10 cellular contexts compared by ENCODE assay signal in genomic region chr6:158894192-158894591, GRCh38.
A peak's percentile ranks its signal among the peaks of the same experiment; 100 is the strongest.
DNase-seq lines count a peak whose midpoint lies in the region; ATAC-seq, FAIRE-seq and TF ChIP-seq lines count a peak whose summit lies in the region.
"Had no signal": no experiment of that assay in that cellular context is flagged by ENCODE, and none has a peak within 500 bp of the region (broad histone marks: within the 10 kb centered on the region; RNA-seq: fewer than 3 reads in every experiment).

No MANE protein-coding gene starts in this region.

- no peaks in the 10 kb centered on the region for H3K36me3 ChIP-seq in H1 (ENCODE audit: control insufficient read depth in 2 of 4, insufficient read depth in 4 of 4, low read length in 3 of 4)
- H3K36me3 ChIP-seq in CD8-positive, alpha-beta memory T cell (ENCODE audit: insufficient read depth, low read length): no peaks in the 10 kb centered on the region

- no peak overlapping the region for H2AFZ ChIP-seq in H1 (ENCODE audit: low read length)

- 45% methylated on average over 4 of the region's 4 CpGs; no CpG with 5 or more reads in 1 of the 2 experiments for WGBS in H1 (ENCODE audit: extremely low coverage in 1 of 2, insufficient coverage in 1 of 2, insufficient read length in 1 of 2, insufficient replicate concordance in 2 of 2, low coverage in 1 of 2, low lambda C conversion rate in 2 of 2, missing lambda C conversion rate in 1 of 2), 2 experiments

- no TSS peak for BruUV-seq in Calu3 (replicated peaks; lab: Mats Ljungman, UMichigan)

- no peak overlapping the region for H4K91ac ChIP-seq in H1 (replicated peaks; ENCODE audit: insufficient read length, low read length)

- peak overlapping the region; percentile 90; the same call in 1 of the 2 replicates for H2BK12ac ChIP-seq in H1 (ENCODE audit: low read depth, low read length)

- H2BK15ac ChIP-seq in H1 (ENCODE audit: low read length): no peak overlapping the region

- no peak overlapping the region for H3K9ac ChIP-seq in H1 (replicated peaks in 1 of 4; ENCODE audit: extremely low read depth in 1 of 4, low read depth in 3 of 4, low read length in 3 of 4)

- H3K36me3 Mint-ChIP-seq in Calu3 (ENCODE audit: insufficient read depth, unreplicated experiment) (no peaks in the 10 kb centered on the region), mesothelial cell of epicardium (no peaks in the 10 kb centered on the region)
- H3K36me3 Mint-ChIP-seq in CD8-positive, alpha-beta memory T cell: no peaks in the 10 kb centered on the region

- no peaks in the 10 kb centered on the region for H3K27me3 ChIP-seq in H1 (replicated peaks in 1 of 4; ENCODE audit: control insufficient read depth in 3 of 4, extremely low read depth in 1 of 4, insufficient read depth in 3 of 4, low read length in 3 of 4)
- no peaks in the 10 kb centered on the region for H3K27me3 ChIP-seq in CD8-positive, alpha-beta memory T cell (ENCODE audit: insufficient read depth, low read length, poor library complexity, severe bottlenecking)

- H2BK5ac ChIP-seq in H1 (ENCODE audit: low read depth, low read length): peak overlapping the region; percentile 66; the same call in 1 of the 2 replicates

- peaks cover 0 to 11% (median 0%) of the 10 kb centered on the region in 4 experiments; a peak in 3 of 7 replicates for H3K4me1 ChIP-seq in H1 (replicated peaks in 1 of 4; ENCODE audit: control insufficient read depth in 3 of 4, insufficient read depth in 4 of 4, low read length in 3 of 4)
- no peaks in the 10 kb centered on the region for H3K4me1 ChIP-seq in CD8-positive, alpha-beta memory T cell (ENCODE audit: insufficient read depth, low read length)

- H3K79me1 ChIP-seq in H1 (ENCODE audit: low read depth, low read length): no peaks in the 10 kb centered on the region

- 0 out of 2 replicates have a peak overlapping the region, but pooled peaks have one; percentile 63 for H2BK20ac ChIP-seq in H1 (ENCODE audit: low read length)

- H3K27ac ChIP-seq in H1 (ENCODE audit: low read depth, low read length): peak overlapping the region; percentile 29; the same call in 1 of the 2 replicates
- no peak overlapping the region for H3K27ac ChIP-seq in CD8-positive, alpha-beta memory T cell (ENCODE audit: low read depth, low read length)

- H4K20me1 ChIP-seq in H1 (replicated peaks in 1 of 2; ENCODE audit: control insufficient read depth in 1 of 2, insufficient read depth in 2 of 2, low read length in 2 of 2): no peaks in the 10 kb centered on the region

- no peaks in the 10 kb centered on the region for H3K23me2 ChIP-seq in H1 (ENCODE audit: low read depth, low read length)

- H3K23ac ChIP-seq in H1 (ENCODE audit: insufficient read length): no peak overlapping the region

- H3K27ac Mint-ChIP-seq in Calu3 (ENCODE audit: unreplicated experiment) (peak overlapping the region; percentile 71), mesothelial cell of epicardium (peak overlapping the region; percentile 97)
- no peak overlapping the region for H3K27ac Mint-ChIP-seq in CD8-positive, alpha-beta memory T cell

- no peak for TF ChIP-seq CTCF in Calu3 (IDR thresholded peaks at IDR 0.05; ENCODE audit: unreplicated experiment)
- TF ChIP-seq CTCF in H1 (IDR thresholded peaks at IDR 0.05; ENCODE audit: control extremely low read depth in 1 of 3, insufficient read depth in 1 of 3, low read depth in 1 of 3, low read length in 3 of 3): no peak
- TF ChIP-seq CTCF in mesothelial cell of epicardium (IDR thresholded peaks at IDR 0.05; ENCODE audit: unreplicated experiment): no peak

- peaks cover 6% of the 10 kb centered on the region for H3K4me1 Mint-ChIP-seq in Calu3 (ENCODE audit: low read depth, unreplicated experiment)
- H3K4me1 Mint-ChIP-seq in mesothelial cell of epicardium: peaks cover 30% of the 10 kb centered on the region
- no peaks in the 10 kb centered on the region for H3K4me1 Mint-ChIP-seq in CD8-positive, alpha-beta memory T cell

- TF ChIP-seq RAD21 in H1 (IDR thresholded peaks at IDR 0.05 in 1 of 2, conservative IDR thresholded peaks at IDR 0.05 in 1 of 2; ENCODE audit: low read depth in 2 of 2, low read length in 2 of 2): no peak

- H3K9me3 Mint-ChIP-seq in Calu3 (ENCODE audit: low read depth, unreplicated experiment) (no peaks in the 10 kb centered on the region), mesothelial cell of epicardium (no peaks in the 10 kb centered on the region)
- H3K9me3 Mint-ChIP-seq in CD8-positive, alpha-beta memory T cell: no peaks in the 10 kb centered on the region

- peak; percentile 55 for DNase-seq in Calu3
- DNase-seq in M059J (ENCODE audit: low read depth): peak; percentile 88
- DNase-seq in H1 (ENCODE audit: low read depth in 1 of 2, low spot score in 2 of 2): no peak
- DNase-seq in mesothelial cell of epicardium (ENCODE audit: low spot score in 2 of 2, unreplicated experiment in 2 of 2): no peak
- no peak for DNase-seq in CD8-positive, alpha-beta memory T cell
- DNase-seq: activated T-cell treated with anti-CD3 and anti-CD28 coated beads for 4 hours, T-helper 1 cell had no signal

- no peak for TF ChIP-seq POLR2A in H1 (IDR thresholded peaks at IDR 0.05; ENCODE audit: control extremely low read depth in 1 of 2, low read depth in 2 of 2, low read length in 2 of 2)

- peak overlapping the region; percentile 80 for H4K5ac ChIP-seq in H1 (ENCODE audit: insufficient read length, low read depth, low read length)

- CTCF ChIA-PET in Calu3 (lab: Charles Lee) (no interaction called here), H1 (lab: Charles Lee; ENCODE audit: partially characterized antibody) (interaction anchor here (0.9 to 1.1 kb wide), 2 partner anchors 10 to 28 kb away, joined by 3 to 4 read pairs; no protein-coding TSS in a partner anchor)
- CTCF ChIA-PET in CD8-positive, alpha-beta memory T cell (lab: Charles Lee): no interaction called here

- peak overlapping the region; percentile 79; the same call in 1 of the 2 replicates for H2AK5ac ChIP-seq in H1 (ENCODE audit: low read depth, low read length)

- H3K56ac ChIP-seq in H1 (replicated peaks; ENCODE audit: insufficient read length, low read depth, low read length): no peak overlapping the region

- H3K27me3 Mint-ChIP-seq in Calu3 (ENCODE audit: unreplicated experiment): no peaks in the 10 kb centered on the region
- H3K27me3 Mint-ChIP-seq in mesothelial cell of epicardium (ENCODE audit: low read depth): no peaks in the 10 kb centered on the region
- peaks cover 0 to 2% of the 10 kb centered on the region in 2 donors for H3K27me3 Mint-ChIP-seq in CD8-positive, alpha-beta memory T cell

- POLR2A ChIA-PET in H1 (lab: Charles Lee; ENCODE audit: partially characterized antibody): interaction anchor here (0.7 to 3.0 kb wide), 2 partner anchors 16 to 239 kb away, joined by 3 to 12 read pairs; no protein-coding TSS in a partner anchor
- POLR2A ChIA-PET in CD8-positive, alpha-beta memory T cell (lab: Charles Lee): no interaction called here

- FAIRE-seq in H1 (lab: Jason Lieb, UNC): peak; percentile 81

- H4K8ac ChIP-seq in H1 (ENCODE audit: extremely low read depth, insufficient read depth, low read length): no peak overlapping the region

- no peaks in the 10 kb centered on the region for H3K79me2 ChIP-seq in H1 (ENCODE audit: control insufficient read depth in 1 of 2, insufficient read depth in 2 of 2, low read length in 2 of 2)

- H3K4me3 ChIP-seq in H1 (ENCODE audit: extremely low read depth in 1 of 4, insufficient read depth in 2 of 4, low read depth in 3 of 4, low read length in 4 of 4): no peak overlapping the region
- no peak overlapping the region for H3K4me3 ChIP-seq in CD8-positive, alpha-beta memory T cell (ENCODE audit: low read length)

- H3K4me2 ChIP-seq in H1 (ENCODE audit: insufficient read depth in 1 of 2, low read depth in 2 of 2, low read length in 2 of 2): peak overlapping the region in 1 of 2 experiments; percentile 25; a peak in 2 of 4 replicates

- ATAC-seq in HG03354 (IDR thresholded peaks at IDR 0.05; ENCODE audit: poor library complexity, severe bottlenecking, unreplicated experiment) (no peak), HG03139 (IDR thresholded peaks at IDR 0.05; ENCODE audit: unreplicated experiment) (no peak), HG03442 (IDR thresholded peaks at IDR 0.05; ENCODE audit: unreplicated experiment) (no peak)

- H3K4me3 Mint-ChIP-seq in Calu3 (ENCODE audit: low read depth, unreplicated experiment): no peak overlapping the region
- no peak overlapping the region for H3K4me3 Mint-ChIP-seq in mesothelial cell of epicardium
- H3K4me3 Mint-ChIP-seq in CD8-positive, alpha-beta memory T cell: no peak overlapping the region

- no peak; a peak in 1 of 3 replicates for TF ChIP-seq EP300 in H1 (IDR thresholded peaks at IDR 0.05; ENCODE audit: borderline replicate concordance in 1 of 2, low read depth in 2 of 2, low read length in 2 of 2)

- intact Hi-C loops in Calu3 (cut with micrococcal nuclease; ENCODE audit: unreplicated experiment): no loop called here

- no peaks in the 10 kb centered on the region for H3K9me3 ChIP-seq in H1 (ENCODE audit: insufficient read depth in 2 of 2, low read depth in 1 of 2, low read length in 1 of 2)
- H3K9me3 ChIP-seq in CD8-positive, alpha-beta memory T cell (ENCODE audit: low read length): no peaks in the 10 kb centered on the region

- no peak overlapping the region for H2BK120ac ChIP-seq in H1 (replicated peaks; ENCODE audit: low read depth, low read length)

- no peak overlapping the region for H3K14ac ChIP-seq in H1 (ENCODE audit: insufficient read length)

- H3K4ac ChIP-seq in H1 (replicated peaks; ENCODE audit: insufficient read length, low read depth, low read length): no peak overlapping the region

- no peak overlapping the region for H3K18ac ChIP-seq in H1 (ENCODE audit: extremely low read depth, low read length)

TF ChIP-seq in H1, 55 proteins besides CTCF, POLR2A, EP300 and RAD21 (continues in another document):
- TF ChIP-seq TAF7 (optimal IDR thresholded peaks at IDR 0.05; ENCODE audit: borderline replicate concordance, low read depth, low read length): no peak
- no peak for TF ChIP-seq GABPA (IDR thresholded peaks at IDR 0.05; ENCODE audit: borderline replicate concordance, insufficient read depth, low read length)
- TF ChIP-seq KDM5A (IDR thresholded peaks at IDR 0.05; ENCODE audit: low read length): no peak
- TF ChIP-seq CREB1 (IDR thresholded peaks at IDR 0.05): peak; percentile 43; the same call in 1 of the 2 replicates
- TF ChIP-seq TEAD4 (IDR thresholded peaks at IDR 0.05; ENCODE audit: low read depth, low read length): peak; percentile 84
- TF ChIP-seq ASH2L (IDR thresholded peaks at IDR 0.05; ENCODE audit: low read length): no peak

Comparison
In these comparisons a context has a peak if more than half of its experiments do, and no peak if none do; other contexts are left out.
1. DNase-seq: peak in Calu3 (single experiment) and M059J (single experiment); none in H1 (0 of 2), mesothelial cell of epicardium (0 of 2) and CD8-positive, alpha-beta memory T cell (0 of 5).
2. H3K27ac Mint-ChIP-seq: peak in Calu3 (single experiment) and mesothelial cell of epicardium (single experiment); none in CD8-positive, alpha-beta memory T cell (0 of 8).